In genomic region chr17:79107499-79108231, GRCh38 we compare ENCODE assay signal across 1 cellular context.
A peak's percentile ranks its signal among the peaks of the same experiment; 100 is the strongest.
TF ChIP-seq lines count a peak whose summit lies in the region.

No MANE protein-coding gene starts in this region.

TF ChIP-seq in H1, 55 proteins besides CTCF, POLR2A, EP300 and RAD21:
- peak; percentile 54 for TF ChIP-seq E2F6 (IDR thresholded peaks at IDR 0.05)
- no peak for TF ChIP-seq SRF (IDR thresholded peaks at IDR 0.05; ENCODE audit: low read depth, low read length)
- TF ChIP-seq ZNF274 (IDR thresholded peaks at IDR 0.05; ENCODE audit: borderline replicate concordance, extremely low read depth, low read length): no peak
